Comparison of ENCODE assay signal across 1 cellular context in the genomic region with DNA sequence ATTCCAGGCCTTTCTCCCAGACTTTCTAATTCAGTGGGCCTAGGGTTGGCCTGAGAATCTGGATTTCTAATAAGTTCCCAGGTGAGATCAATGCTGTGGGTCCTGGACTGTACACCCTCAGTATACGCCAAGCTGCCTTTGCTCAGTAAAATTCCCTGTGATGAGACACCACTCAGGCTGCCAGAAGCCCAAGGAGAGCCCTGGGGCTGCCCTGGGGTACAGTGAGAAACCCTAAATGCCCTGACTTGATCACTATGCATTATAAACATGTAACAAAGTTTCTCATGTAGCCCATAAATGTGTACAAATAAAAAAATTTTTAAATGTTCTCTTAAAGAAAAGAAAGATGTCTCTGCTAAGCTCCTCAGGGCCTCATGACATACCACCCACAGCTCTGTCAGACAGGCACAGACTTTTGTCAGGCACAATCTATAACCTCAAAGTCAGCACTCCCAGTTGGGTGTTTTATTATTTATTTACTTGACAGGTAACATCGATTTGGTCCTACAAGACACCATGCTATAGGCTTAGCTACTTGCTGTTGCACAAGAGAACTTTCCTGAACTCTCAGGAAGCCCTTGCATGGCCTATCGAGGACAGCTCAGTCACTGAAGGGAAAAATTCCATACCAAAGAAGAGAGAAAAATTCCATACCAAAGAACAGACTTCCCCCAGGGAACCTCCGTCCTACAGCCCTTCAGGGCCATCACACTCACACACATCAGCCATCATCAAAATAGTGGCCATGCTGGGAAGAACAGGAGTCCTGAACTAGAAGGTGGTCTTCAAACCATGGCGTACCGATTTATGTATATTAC.
TF ChIP-seq lines count a peak whose summit lies in the region.

No MANE protein-coding gene starts in this region.

TF ChIP-seq in IMR-90, 13 proteins besides CTCF, POLR2A, EP300 and RAD21:
- no peak for TF ChIP-seq CHD1 (IDR thresholded peaks at IDR 0.05; ENCODE audit: low read depth, low read length)
- no peak for TF ChIP-seq MAZ (IDR thresholded peaks at IDR 0.05; ENCODE audit: borderline replicate concordance, low read depth, low read length)
- TF ChIP-seq, protein P1, sequence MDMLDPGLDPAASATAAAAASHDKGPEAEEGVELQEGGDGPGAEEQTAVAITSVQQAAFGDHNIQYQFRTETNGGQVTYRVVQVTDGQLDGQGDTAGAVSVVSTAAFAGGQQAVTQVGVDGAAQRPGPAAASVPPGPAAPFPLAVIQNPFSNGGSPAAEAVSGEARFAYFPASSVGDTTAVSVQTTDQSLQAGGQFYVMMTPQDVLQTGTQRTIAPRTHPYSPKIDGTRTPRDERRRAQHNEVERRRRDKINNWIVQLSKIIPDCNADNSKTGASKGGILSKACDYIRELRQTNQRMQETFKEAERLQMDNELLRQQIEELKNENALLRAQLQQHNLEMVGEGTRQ (IDR thresholded peaks at IDR 0.05; ENCODE audit: low read depth, low read length), result no peak
- TF ChIP-seq MXI1 (IDR thresholded peaks at IDR 0.05; ENCODE audit: borderline replicate concordance, low read depth, low read length), result no peak
- TF ChIP-seq RCOR1 (IDR thresholded peaks at IDR 0.05; ENCODE audit: insufficient replicate concordance, low read length), result no peak
- TF ChIP-seq FOS (IDR thresholded peaks at IDR 0.05; ENCODE audit: low read depth, low read length), result no peak
- TF ChIP-seq CEBPB (IDR thresholded peaks at IDR 0.05; ENCODE audit: low read depth, low read length), result no peak
